1 cellular context compared by ENCODE assay signal in genomic region chr7:76201732-76202665, GRCh38.
TF ChIP-seq lines count a peak whose summit lies in the region.

Gene SRRM3, plus strand, starts transcription at chr7:76201896. Its CDS starts 33,171 bp downstream, at chr7:76235067.

TF ChIP-seq in HepG2, 621 proteins besides CTCF, POLR2A, EP300 and RAD21 (continued from another document and continues in another):
- TF ChIP-seq ZBTB43 (CRISPR knock-in tag; conservative IDR thresholded peaks at IDR 0.05): peak; percentile 90
- TF ChIP-seq SRSF1 (optimal IDR thresholded peaks at IDR 0.05; ENCODE audit: low read depth, low read length): no peak
- TF ChIP-seq ZNF383 (CRISPR knock-in tag; IDR thresholded peaks at IDR 0.05; ENCODE audit: borderline replicate concordance): no peak
- peak; percentile 93 for TF ChIP-seq CSRNP1 (CRISPR knock-in tag; IDR thresholded peaks at IDR 0.05)
- peak; percentile 98 for TF ChIP-seq ZNF772 (CRISPR knock-in tag; IDR thresholded peaks at IDR 0.05)
- TF ChIP-seq ZNF12 (CRISPR knock-in tag; IDR thresholded peaks at IDR 0.05): peak; percentile 86
- peak; percentile 98 for TF ChIP-seq STAT5B (CRISPR knock-in tag; IDR thresholded peaks at IDR 0.05)
- TF ChIP-seq YEATS4 (CRISPR knock-in tag; IDR thresholded peaks at IDR 0.05; ENCODE audit: borderline replicate concordance): peak; percentile 93
- TF ChIP-seq HNRNPUL1 (IDR thresholded peaks at IDR 0.05; ENCODE audit: low read depth, low read length): no peak
- TF ChIP-seq ZMAT5 (CRISPR knock-in tag; IDR thresholded peaks at IDR 0.05; ENCODE audit: borderline replicate concordance, low read depth): no peak
- TF ChIP-seq ZNF256 (CRISPR knock-in tag; conservative IDR thresholded peaks at IDR 0.05): peak; percentile 90
- TF ChIP-seq ZNF776 (CRISPR knock-in tag; IDR thresholded peaks at IDR 0.05): peak; percentile 94
- no peak for TF ChIP-seq THAP8 (CRISPR knock-in tag; IDR thresholded peaks at IDR 0.05; ENCODE audit: borderline replicate concordance)
- TF ChIP-seq HOXA9 (CRISPR knock-in tag; IDR thresholded peaks at IDR 0.05; ENCODE audit: borderline replicate concordance): peak; percentile 99
- TF ChIP-seq RFXAP (CRISPR knock-in tag; IDR thresholded peaks at IDR 0.05; ENCODE audit: borderline replicate concordance): peak; percentile 91
- TF ChIP-seq YEATS2 (CRISPR knock-in tag; IDR thresholded peaks at IDR 0.05; ENCODE audit: borderline replicate concordance): peak; percentile 88
- TF ChIP-seq DNMT3B (CRISPR knock-in tag; conservative IDR thresholded peaks at IDR 0.05): no peak; the same call in 1 of the 2 replicates
- peak; percentile 95 for TF ChIP-seq NFAT5 (CRISPR knock-in tag; IDR thresholded peaks at IDR 0.05)
- peak; percentile 94; the same call in 1 of the 2 replicates for TF ChIP-seq ZNF614 (CRISPR knock-in tag; IDR thresholded peaks at IDR 0.05; ENCODE audit: borderline replicate concordance)
- peak; percentile 90; the same call in 1 of the 2 replicates for TF ChIP-seq ZNF691 (CRISPR knock-in tag; IDR thresholded peaks at IDR 0.05; ENCODE audit: borderline replicate concordance, low read depth)
- peak; percentile 84; the same call in 1 of the 2 replicates for TF ChIP-seq ZNF343 (CRISPR knock-in tag; IDR thresholded peaks at IDR 0.05)
- peak; percentile 99; the same call in 1 of the 2 replicates for TF ChIP-seq ZNF790 (CRISPR knock-in tag; IDR thresholded peaks at IDR 0.05; ENCODE audit: borderline replicate concordance)
- TF ChIP-seq NPAS2 (CRISPR knock-in tag; IDR thresholded peaks at IDR 0.05; ENCODE audit: borderline replicate concordance): no peak
- TF ChIP-seq GMEB2 (CRISPR knock-in tag; IDR thresholded peaks at IDR 0.05; ENCODE audit: low read depth): no peak
- TF ChIP-seq SAFB2 (CRISPR knock-in tag; IDR thresholded peaks at IDR 0.05; ENCODE audit: borderline replicate concordance, low read depth): peak; percentile 96
- peak; percentile 94 for TF ChIP-seq REPIN1 (CRISPR knock-in tag; IDR thresholded peaks at IDR 0.05; ENCODE audit: borderline replicate concordance, low read depth)
- peak; percentile 92; the same call in 1 of the 2 replicates for TF ChIP-seq PRDM4 (CRISPR knock-in tag; IDR thresholded peaks at IDR 0.05; ENCODE audit: borderline replicate concordance)
- no peak for TF ChIP-seq ZNF292 (CRISPR knock-in tag; IDR thresholded peaks at IDR 0.05; ENCODE audit: borderline replicate concordance, low read depth)
- no peak for TF ChIP-seq SNAI1 (CRISPR knock-in tag; IDR thresholded peaks at IDR 0.05; ENCODE audit: borderline replicate concordance)
- no peak for TF ChIP-seq ZKSCAN5 (CRISPR knock-in tag; IDR thresholded peaks at IDR 0.05)
- TF ChIP-seq CENPX (CRISPR knock-in tag; IDR thresholded peaks at IDR 0.05): no peak
- TF ChIP-seq ARID3A (IDR thresholded peaks at IDR 0.05; ENCODE audit: low read depth, low read length): no peak; the same call in 1 of the 2 replicates
- no peak for TF ChIP-seq SRSF9 (IDR thresholded peaks at IDR 0.05; ENCODE audit: borderline replicate concordance, insufficient read depth, low read depth, low read length, poor library complexity, severe bottlenecking)
- TF ChIP-seq ELK4 (CRISPR knock-in tag; IDR thresholded peaks at IDR 0.05; ENCODE audit: borderline replicate concordance): peak; percentile 80; the same call in 1 of the 2 replicates
- TF ChIP-seq SP140L (CRISPR knock-in tag; IDR thresholded peaks at IDR 0.05; ENCODE audit: borderline replicate concordance): peak; percentile 91; the same call in 1 of the 2 replicates
- TF ChIP-seq HOXD1 (CRISPR knock-in tag; IDR thresholded peaks at IDR 0.05): peak; percentile 96
- TF ChIP-seq MED13 (CRISPR knock-in tag; IDR thresholded peaks at IDR 0.05): peak; percentile 93
- TF ChIP-seq ZMYM3 (CRISPR knock-in tag; IDR thresholded peaks at IDR 0.05): no peak
- TF ChIP-seq GABPA (IDR thresholded peaks at IDR 0.05; ENCODE audit: low read depth, low read length): no peak
- no peak for TF ChIP-seq GABPA (CRISPR knock-in tag; IDR thresholded peaks at IDR 0.05; ENCODE audit: low read depth)
- peak; percentile 98 for TF ChIP-seq HBP1 (CRISPR knock-in tag; IDR thresholded peaks at IDR 0.05; ENCODE audit: low read depth)
- peak; percentile 62; the same call in 1 of the 2 replicates for TF ChIP-seq ZFP1 (CRISPR knock-in tag; IDR thresholded peaks at IDR 0.05)
